Comparison of ENCODE assay signal across 8 cellular contexts in the genomic region with DNA sequence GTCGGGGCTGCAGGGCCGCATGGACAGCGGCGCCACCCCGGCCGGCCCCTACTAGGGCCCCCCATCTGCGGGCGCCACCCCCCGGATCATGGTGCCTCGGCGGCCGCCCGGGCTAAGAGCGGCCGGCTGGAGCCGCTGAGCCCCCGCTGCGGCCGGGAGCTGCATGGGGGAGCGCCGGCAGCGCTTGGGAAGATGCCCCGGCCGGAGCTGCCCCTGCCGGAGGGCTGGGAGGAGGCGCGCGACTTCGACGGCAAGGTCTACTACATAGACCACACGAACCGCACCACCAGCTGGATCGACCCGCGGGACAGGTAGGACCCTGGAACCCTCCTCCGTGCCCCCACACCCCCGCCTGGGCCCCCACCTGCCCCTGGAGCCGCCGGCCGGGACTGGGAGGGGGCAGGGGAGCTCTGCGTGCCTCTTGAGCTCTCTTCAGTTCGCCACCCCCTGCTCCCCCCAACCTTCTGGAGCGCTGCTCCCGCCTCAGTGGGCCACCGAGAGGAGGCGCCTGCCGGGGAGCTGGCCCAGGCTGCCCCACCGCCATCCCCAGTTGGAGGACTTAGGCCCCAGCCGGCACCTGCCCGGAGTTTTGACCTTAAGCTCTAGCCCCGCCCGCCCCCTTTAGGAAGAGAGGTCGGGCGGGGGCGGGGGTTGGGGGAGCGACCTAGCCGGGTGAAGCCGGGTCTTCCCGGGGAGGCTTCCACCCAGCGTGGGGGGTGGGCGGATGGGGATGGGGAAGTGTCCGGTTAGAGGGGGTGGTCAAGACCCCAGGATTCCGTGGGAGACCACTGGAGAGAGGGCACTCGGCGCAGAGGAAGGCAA. TPM values are rescaled to one million over a fixed set of nuclear protein-coding genes. Genes with fewer than 3 reads are reported as not detected.
DNase-seq lines count a peak whose midpoint lies in the region; ATAC-seq and TF ChIP-seq lines count a peak whose summit lies in the region.

No MANE protein-coding gene starts in this region.

- H3K4me3 Mint-ChIP-seq in endothelial cell (ENCODE audit: unreplicated experiment), result no peak overlapping the region

- DNase-seq in GM12865 (ENCODE audit: low read depth), result peak; percentile 40
- DNase-seq in HAP-1 (ENCODE audit: low spot score in 2 of 2), result peak in 1 of 2 experiments; percentile 52
- DNase-seq in NCI-H69 (lab: John Stamatoyannopoulos, UW), result peak; percentile 71
- peak; percentile 35 for DNase-seq in endothelial cell (ENCODE audit: low spot score)
- no peak for DNase-seq in NCI-H1436 (lab: John Stamatoyannopoulos, UW)
- no peak for DNase-seq in H4 (ENCODE audit: low spot score)

- no peaks in the 10 kb centered on the region for H3K36me3 Mint-ChIP-seq in endothelial cell (ENCODE audit: low read depth, unreplicated experiment)

- H3K4me3 ChIP-seq in GM12865 (ENCODE audit: low read depth, low read length), result peak overlapping the region; percentile 62
- peak overlapping the region; percentile 59 for H3K4me3 ChIP-seq in HAP-1
- H3K4me3 ChIP-seq in neuron (ENCODE audit: low read length), result peak overlapping the region; percentile 76

- no peak overlapping the region for H3K27ac Mint-ChIP-seq in endothelial cell (ENCODE audit: unreplicated experiment)

- no peak for ATAC-seq in GM18861 (IDR thresholded peaks at IDR 0.05; ENCODE audit: unreplicated experiment)

- H3K27me3 Mint-ChIP-seq in endothelial cell (ENCODE audit: unreplicated experiment), result peaks cover 28% of the 10 kb centered on the region

- in situ Hi-C loops in HAP-1 (cut with MboI; ENCODE audit: low sequenced_read_pairs), result no loop called here

- H2AFZ ChIP-seq in neuron (ENCODE audit: low read depth, low read length), result peak overlapping the region; percentile 24

- peaks cover 12% of the 10 kb centered on the region for H3K4me1 ChIP-seq in HAP-1
- H3K4me1 ChIP-seq in neuron (ENCODE audit: insufficient read depth, low read length), result peaks cover 46% of the 10 kb centered on the region

- H3K36me3 ChIP-seq in HAP-1 (replicated peaks), result no peaks in the 10 kb centered on the region
- no peaks in the 10 kb centered on the region for H3K36me3 ChIP-seq in neuron (ENCODE audit: insufficient read depth, low read length)

- H3K9me3 ChIP-seq in HAP-1 (no peaks in the 10 kb centered on the region), neuron (ENCODE audit: low read length) (no peaks in the 10 kb centered on the region)

- TF ChIP-seq CTCF in GM12865 (IDR thresholded peaks at IDR 0.05; ENCODE audit: insufficient read depth, low read depth, low read length, missing control alignments), result peak; percentile 3
- TF ChIP-seq CTCF in endothelial cell (IDR thresholded peaks at IDR 0.05; ENCODE audit: unreplicated experiment), result no peak

- H3K27me3 ChIP-seq in HAP-1 (ENCODE audit: low read depth), result no peaks in the 10 kb centered on the region
- H3K27me3 ChIP-seq in neuron (ENCODE audit: insufficient read depth, low read length), result no peaks in the 10 kb centered on the region

- H3K4me1 Mint-ChIP-seq in endothelial cell (ENCODE audit: unreplicated experiment), result peaks cover 5% of the 10 kb centered on the region

- H3K9me3 Mint-ChIP-seq in endothelial cell (ENCODE audit: unreplicated experiment), result no peaks in the 10 kb centered on the region

RNA-seq across cellular contexts. Expression of a gene that starts 0.7 kb away (rescaled TPM):
- 1.1 TPM for total RNA-seq in endothelial cell (ENCODE audit: unreplicated experiment)
- total RNA-seq in H4 (2014; rRNA removed; shearing (Covaris generic)), result 3.2 and 8.3 TPM in 2 replicates

Comparison
In these comparisons a context has a peak if more than half of its experiments do, and no peak if none do; other contexts are left out.
1. DNase-seq: peak in GM12865 (single experiment), NCI-H69 (single experiment) and endothelial cell (single experiment); none in NCI-H1436 (single experiment) and H4 (single experiment).
2. Peak in every context shown above with its lines, with median percentiles within 50 percentile points of each other: H3K4me3 ChIP-seq.